18 cellular contexts compared by ENCODE assay signal in the genomic region with DNA sequence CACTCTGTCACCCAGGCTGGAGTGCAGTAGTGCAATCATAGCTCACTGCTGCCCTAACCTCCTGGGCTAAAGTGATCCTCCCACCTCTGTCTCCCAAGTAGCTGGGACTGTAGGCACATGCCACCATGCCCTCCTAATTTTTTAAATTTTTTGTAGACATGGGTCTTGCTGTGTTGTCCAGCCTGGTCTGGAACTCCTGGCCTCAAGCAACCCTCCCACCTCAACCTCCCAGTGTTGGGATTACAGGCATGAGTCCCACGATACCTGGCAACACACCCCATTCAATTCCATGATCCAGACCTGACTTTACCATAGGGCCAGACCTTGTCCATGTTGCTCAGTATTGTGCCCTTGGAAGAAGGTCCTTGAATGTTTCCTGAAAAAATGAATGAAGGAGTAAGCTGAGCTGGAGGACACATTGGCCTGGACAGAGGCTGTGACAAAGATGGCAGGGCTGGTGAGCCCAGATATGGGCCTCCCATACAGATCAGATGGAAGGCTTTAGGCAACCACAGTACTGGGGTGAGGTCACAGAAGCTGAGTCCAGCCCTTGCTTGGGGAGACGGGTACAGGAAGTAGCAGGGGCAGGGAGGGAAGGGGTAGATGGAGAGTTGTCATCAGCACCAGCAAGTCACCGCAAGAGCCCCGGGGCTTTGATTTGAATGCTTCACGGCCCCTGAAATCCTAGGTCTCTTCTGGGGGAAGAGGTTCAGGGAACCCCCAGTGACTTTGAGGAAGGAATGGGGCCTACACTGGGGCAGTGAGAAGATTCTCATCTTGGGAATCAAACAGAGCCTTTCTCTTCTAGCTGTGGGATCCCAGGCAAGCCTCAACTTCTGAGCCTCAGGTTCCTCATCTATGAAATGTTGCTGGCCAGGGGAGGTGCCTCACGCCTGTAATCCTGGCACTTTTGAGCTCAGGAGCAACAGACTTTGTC. TPM values are rescaled to one million over a fixed set of nuclear protein-coding genes. Genes with fewer than 3 reads are reported as not detected.
"Had no signal": no experiment of that assay in that cellular context is flagged by ENCODE, and none has a peak within 500 bp of the region (broad histone marks: within the 10 kb centered on the region; RNA-seq: fewer than 3 reads in every experiment).

No MANE protein-coding gene starts in this region.

- DNase-seq: activated CD4-positive, CD25-positive, alpha-beta regulatory T cell treated with anti-CD3 and anti-CD28 coated beads, Interleukin-2, amount 50 U/mL, for 72 hours; activated T-cell treated with anti-CD3 and anti-CD28 coated beads for 4 hours; hypothalamus; immature natural killer cell; naive thymus-derived CD4-positive, alpha-beta T cell; retina; stimulated activated CD4-positive, alpha-beta T cell treated with anti-CD3 and anti-CD28 coated beads, Interleukin-4, amount 100 ng/mL, for 4 hours had no signal

- H3K27ac Mint-ChIP-seq: activated naive CD4-positive, alpha-beta T cell treated with anti-CD3 and anti-CD28 coated beads, Interleukin-2, amount 50 U/mL, for 72 hours; endodermal cell; immature natural killer cell; naive thymus-derived CD4-positive, alpha-beta T cell; T-helper 2 cell treated with Interferon-gamma antibody and Interleukin-4, amounts not matched to agents 5 μg/mL and 100 μg/mL, for 36 hours had no signal

- H3K27ac ChIP-seq: breast epithelium, tibial nerve, vagina had no signal

- H3K9me3 Mint-ChIP-seq: activated naive CD4-positive, alpha-beta T cell treated with anti-CD3 and anti-CD28 coated beads, Interleukin-2, amount 50 U/mL, for 72 hours; endodermal cell; immature natural killer cell; naive thymus-derived CD4-positive, alpha-beta T cell; T-helper 2 cell treated with Interferon-gamma antibody and Interleukin-4, amounts not matched to agents 5 μg/mL and 100 μg/mL, for 36 hours had no signal

- ATAC-seq: naive thymus-derived CD4-positive, alpha-beta T cell had no signal

- H3K36me3 ChIP-seq: breast epithelium, tibial nerve, vagina had no signal

- H3K9me3 ChIP-seq: breast epithelium, tibial nerve, vagina had no signal

- H3K4me3 Mint-ChIP-seq: immature natural killer cell; T-helper 2 cell treated with Interferon-gamma antibody and Interleukin-4, amounts not matched to agents 5 μg/mL and 100 μg/mL, for 36 hours had no signal

- H3K36me3 Mint-ChIP-seq: activated naive CD4-positive, alpha-beta T cell treated with anti-CD3 and anti-CD28 coated beads, Interleukin-2, amount 50 U/mL, for 72 hours; immature natural killer cell had no signal

- H3K27me3 ChIP-seq: vagina had no signal

- H3K4me1 ChIP-seq: breast epithelium had no signal

RNA-seq across cellular contexts. Expression of a gene that starts 40.1 kb away (rescaled TPM):
- total RNA-seq: breast epithelium; dermis blood vessel endothelial cell; glomerular endothelial cell; lung microvascular endothelial cell; naive thymus-derived CD4-positive, alpha-beta T cell; skeletal muscle tissue; subcutaneous adipose tissue; tibial nerve had no signal
